ENCODE assay signal across 11 cellular contexts in genomic region chr17:7481275-7481674, GRCh38. TPM values are rescaled to one million over a fixed set of nuclear protein-coding genes. Genes with fewer than 3 reads are reported as not detected.
DNase-seq lines count a peak whose midpoint lies in the region; ATAC-seq, FAIRE-seq and TF ChIP-seq lines count a peak whose summit lies in the region.
"Not testable (repeated sequence)": the region's sequence is repeated elsewhere in the genome, so short reads cannot be mapped to it uniquely, and the experiment has no call there.
"Had no signal": no experiment of that assay in that cellular context is flagged by ENCODE, and none has a peak within 500 bp of the region (broad histone marks: within the 10 kb centered on the region; RNA-seq: fewer than 3 reads in every experiment).

Gene SLC35G6, plus strand, starts transcription at chr17:7481446. Its CDS starts 71 bp downstream, at chr17:7481517.

- peaks cover 11% of the 10 kb centered on the region for H3K79me2 ChIP-seq in H9 (ENCODE audit: insufficient read depth, low read length)
- H3K79me2 ChIP-seq in keratinocyte (ENCODE audit: control insufficient read depth, insufficient read depth, low read length), result peaks cover 46% of the 10 kb centered on the region

- TF ChIP-seq CTCF in A549 (IDR thresholded peaks at IDR 0.05); H9 (conservative IDR thresholded peaks at IDR 0.05); dorsolateral prefrontal cortex (IDR thresholded peaks at IDR 0.05 in 54 of 56, conservative IDR thresholded peaks at IDR 0.05 in 2 of 56; ENCODE audit: low read depth in 1 of 56, partially characterized antibody in 56 of 56); keratinocyte (optimal IDR thresholded peaks at IDR 0.05 in 1 of 3, IDR thresholded peaks at IDR 0.05 in 1 of 3, conservative IDR thresholded peaks at IDR 0.05 in 1 of 3; ENCODE audit: extremely low read depth in 1 of 3, insufficient read depth in 2 of 3, low read length in 3 of 3); nephron progenitor cell (IDR thresholded peaks at IDR 0.05): not testable (repeated sequence)

- not testable (repeated sequence) for H3K9me3 ChIP-seq in A549; H9 (ENCODE audit: control insufficient read depth, low read depth, low read length); SK-N-MC (ENCODE audit: low read depth, low read length); keratinocyte (ENCODE audit: control insufficient read depth, low read depth, low read length)

- H3K27me3 Mint-ChIP-seq in H9 (ENCODE audit: low read depth); activated naive CD4-positive, alpha-beta T cell treated with anti-CD3 and anti-CD28 coated beads, Interleukin-2, amount 10 ng/mL, durations not matched to agents 7 days and 5 days; nephron progenitor cell (ENCODE audit: low read depth, poor library complexity); stimulated activated naive B cell treated with anti-CD40 and anti-IgM and Interleukin-4, amounts not matched to agents 10 μg/mL and 1 μg/mL and 100 μg/mL, for 72 hours: not testable (repeated sequence)

- WGBS in A549 (ENCODE audit: missing lambda C conversion rate), result 92% methylated on average over 4 of the region's 4 CpGs
- no CpG with 5 or more reads among the region's 4 CpGs for WGBS in H9 (ENCODE audit: extremely low coverage, insufficient read length, low lambda C conversion rate)

- H4K91ac ChIP-seq in H9 (ENCODE audit: insufficient read length, low read depth, low read length), result not testable (repeated sequence)

- not testable (repeated sequence) for H3K36me3 ChIP-seq in SK-N-MC (ENCODE audit: insufficient read depth, low read length); keratinocyte (ENCODE audit: control insufficient read depth in 2 of 2, extremely low read depth in 1 of 2, insufficient read depth in 2 of 2, low read length in 2 of 2)

- H2AK5ac ChIP-seq in H9 (ENCODE audit: insufficient read length, low read length), result not testable (repeated sequence)

- not testable (repeated sequence) for H3K9ac ChIP-seq in H9 (ENCODE audit: extremely low read depth, insufficient read length, low read length); SK-N-MC (ENCODE audit: insufficient read length)
- peak within 1 kb of the TSS; percentile 75 for H3K9ac ChIP-seq in keratinocyte (ENCODE audit: control insufficient read depth, extremely low read depth, insufficient read depth, low read length)

- H3K9me3 Mint-ChIP-seq in H9; activated naive CD4-positive, alpha-beta T cell treated with anti-CD3 and anti-CD28 coated beads, Interleukin-2, amount 10 ng/mL, durations not matched to agents 7 days and 5 days; nephron progenitor cell; stimulated activated naive B cell treated with anti-CD40 and anti-IgM and Interleukin-4, amounts not matched to agents 10 μg/mL and 1 μg/mL and 100 μg/mL, for 72 hours: not testable (repeated sequence)

- TF ChIP-seq POLR2A in A549 (IDR thresholded peaks at IDR 0.05; ENCODE audit: low read length), result not testable (repeated sequence)

- H3K4me2 ChIP-seq in A549 (peak within 1 kb of the TSS; percentile 97), keratinocyte (ENCODE audit: control insufficient read depth, extremely low read depth, insufficient read depth, low read depth, low read length) (peak within 1 kb of the TSS; percentile 85)
- H3K4me2 ChIP-seq in H9 (ENCODE audit: insufficient read depth, insufficient read length, low read length), result not testable (repeated sequence)

- H2BK12ac ChIP-seq in H9 (ENCODE audit: insufficient read length, low read depth, low read length), result not testable (repeated sequence)

- H3K36me3 Mint-ChIP-seq in H9 (ENCODE audit: insufficient read depth in 1 of 3, low read depth in 3 of 3); nephron progenitor cell (ENCODE audit: low read depth): not testable (repeated sequence)
- H3K36me3 Mint-ChIP-seq in activated naive CD4-positive, alpha-beta T cell treated with anti-CD3 and anti-CD28 coated beads, Interleukin-2, amount 10 ng/mL, durations not matched to agents 7 days and 5 days, result peaks cover 24% of the 10 kb centered on the region
- H3K36me3 Mint-ChIP-seq in stimulated activated naive B cell treated with anti-CD40 and anti-IgM and Interleukin-4, amounts not matched to agents 10 μg/mL and 1 μg/mL and 100 μg/mL, for 72 hours, result peaks cover 11 to 21% of the 10 kb centered on the region in 2 donors

- H4K5ac ChIP-seq in H9 (ENCODE audit: insufficient read length, low read depth, low read length), result not testable (repeated sequence)

- not testable (repeated sequence) for H3K79me1 ChIP-seq in H9 (ENCODE audit: insufficient read depth, low read depth, low read length, poor library complexity, severe bottlenecking)

- POLR2A ChIA-PET in A549 (lab: Yijun Ruan, JAX), result interaction anchor here (1.8 kb wide), 1 partner anchor 45 kb away, joined by 8 read pairs; no protein-coding TSS in a partner anchor

- not testable (repeated sequence) for TF ChIP-seq EP300 in A549 (IDR thresholded peaks at IDR 0.05)

- not testable (repeated sequence) for H3T11ph ChIP-seq in H9 (ENCODE audit: low read length)

- H2BK120ac ChIP-seq in H9 (ENCODE audit: low read depth, low read length, poor library complexity, severe bottlenecking), result not testable (repeated sequence)

- H3K27me3 ChIP-seq in H9 (ENCODE audit: insufficient read depth, low read length); dorsolateral prefrontal cortex; keratinocyte (ENCODE audit: control insufficient read depth, extremely low read depth, insufficient read depth, low read length): not testable (repeated sequence)

- H3K27ac ChIP-seq in A549 (peak within 1 kb of the TSS; percentile 94 to 100), SK-N-MC (peak within 1 kb of the TSS; percentile 77), dorsolateral prefrontal cortex (peak within 1 kb of the TSS; percentile 92 to 100 (median 100)), keratinocyte (ENCODE audit: control insufficient read depth, insufficient read depth, low read length) (peak within 1 kb of the TSS; percentile 66)
- H3K27ac ChIP-seq in H9 (ENCODE audit: insufficient read length, low read depth, low read length), result not testable (repeated sequence)

- H3K14ac ChIP-seq in H9 (ENCODE audit: insufficient read depth, low read length), result not testable (repeated sequence)

- FAIRE-seq in A549 (lab: Jason Lieb, UNC); keratinocyte (lab: Jason Lieb, UNC): not testable (repeated sequence)

- H2BK15ac ChIP-seq in H9 (ENCODE audit: low read depth, low read length), result not testable (repeated sequence)

- H2BK20ac ChIP-seq in H9 (ENCODE audit: low read depth, low read length, poor library complexity, severe bottlenecking), result not testable (repeated sequence)

- intact Hi-C loops in dorsolateral prefrontal cortex (cut with DNase I), result loop anchor here in 1 of 2 donors (10.0 kb wide), 1 partner anchor 126 kb away; the partner anchor contains the start of genes KCTD11 and TMEM95

- H3K27ac Mint-ChIP-seq in H9, result not testable (repeated sequence)
- H3K27ac Mint-ChIP-seq in activated naive CD4-positive, alpha-beta T cell treated with anti-CD3 and anti-CD28 coated beads, Interleukin-2, amount 10 ng/mL, durations not matched to agents 7 days and 5 days, result peak within 1 kb of the TSS; percentile 95
- H3K27ac Mint-ChIP-seq in nephron progenitor cell, result peak within 1 kb of the TSS; percentile 97
- peak within 1 kb of the TSS; percentile 100 for H3K27ac Mint-ChIP-seq in stimulated activated naive B cell treated with anti-CD40 and anti-IgM and Interleukin-4, amounts not matched to agents 10 μg/mL and 1 μg/mL and 100 μg/mL, for 72 hours

- H2AFZ ChIP-seq in H9 (ENCODE audit: low read length); keratinocyte (ENCODE audit: control insufficient read depth, low read length): not testable (repeated sequence)

- peak within 1 kb of the TSS; percentile 85 to 97 for H3K4me3 Mint-ChIP-seq in H9
- peak within 1 kb of the TSS; percentile 90 for H3K4me3 Mint-ChIP-seq in activated naive CD4-positive, alpha-beta T cell treated with anti-CD3 and anti-CD28 coated beads, Interleukin-2, amount 10 ng/mL, durations not matched to agents 7 days and 5 days
- H3K4me3 Mint-ChIP-seq in nephron progenitor cell, result peak within 1 kb of the TSS; percentile 99
- H3K4me3 Mint-ChIP-seq in stimulated activated naive B cell treated with anti-CD40 and anti-IgM and Interleukin-4, amounts not matched to agents 10 μg/mL and 1 μg/mL and 100 μg/mL, for 72 hours, result peak within 1 kb of the TSS; percentile 99 to 100

- not testable (repeated sequence) for H3K4ac ChIP-seq in H9 (ENCODE audit: low read depth, low read length)

- not testable (repeated sequence) for H3K56ac ChIP-seq in H9 (ENCODE audit: insufficient read length, low read depth, low read length)

- not testable (repeated sequence) for H2BK5ac ChIP-seq in H9 (ENCODE audit: insufficient read length, low read length)

- peak within 1 kb of the TSS; percentile 82; the same call in 2 of the 3 replicates for H3K4me3 ChIP-seq in A549
- peak within 1 kb of the TSS; percentile 93 for H3K4me3 ChIP-seq in SK-N-MC
- peak within 1 kb of the TSS in 56 of 59 donors; percentile 62 to 99 (median 92) for H3K4me3 ChIP-seq in dorsolateral prefrontal cortex
- not testable (repeated sequence) for H3K4me3 ChIP-seq in keratinocyte (ENCODE audit: control insufficient read depth in 2 of 3, extremely low read depth in 1 of 3, insufficient read depth in 2 of 3, low read depth in 1 of 3, low read length in 3 of 3)

- not testable (repeated sequence) for TF ChIP-seq RAD21 in A549 (conservative IDR thresholded peaks at IDR 0.05 in 1 of 2, IDR thresholded peaks at IDR 0.05 in 1 of 2)

- H3K4me1 ChIP-seq in A549 (peaks cover 45% of the 10 kb centered on the region), keratinocyte (ENCODE audit: control insufficient read depth, extremely low read depth, insufficient read depth, low read length) (peaks cover 37% of the 10 kb centered on the region)
- not testable (repeated sequence) for H3K4me1 ChIP-seq in H9 (ENCODE audit: insufficient read depth, low read length)

- dilution Hi-C loops in keratinocyte (cut with MboI; ENCODE audit: extremely low pct_ligation_motif_present, low sequenced_read_pairs), result not testable (repeated sequence)

- CTCF ChIA-PET in A549 (lab: Yijun Ruan, JAX), result interaction anchor here (1.0 to 4.5 kb wide), 6 partner anchors 33 to 125 kb away, joined by 3 to 49 read pairs (median 4); partner anchors contain the start of genes SENP3 and TMEM102
- CTCF ChIA-PET in activated naive CD4-positive, alpha-beta T cell treated with anti-CD3 and anti-CD28 coated beads, Interleukin-2, amount 10 ng/mL, durations not matched to agents 7 days and 5 days (lab: Charles Lee), result interaction anchor here (3.9 kb wide), 1 partner anchor 45 kb away, joined by 19 read pairs; the partner anchor contains the start of gene TMEM102

- H3K18ac ChIP-seq in H9 (ENCODE audit: insufficient read length, low read depth, low read length), result not testable (repeated sequence)

- H4K20me1 ChIP-seq in H9 (ENCODE audit: control insufficient read depth, insufficient read depth, insufficient read length), result not testable (repeated sequence)
- peaks cover 14% of the 10 kb centered on the region for H4K20me1 ChIP-seq in keratinocyte (ENCODE audit: control insufficient read depth, extremely low read depth, insufficient read depth, low read length)

- H4K8ac ChIP-seq in H9 (replicated peaks; ENCODE audit: insufficient read length, low read depth, low read length), result not testable (repeated sequence)

- ATAC-seq in A549; stimulated activated naive B cell treated with anti-CD40 and anti-IgM and Interleukin-4, amounts not matched to agents 10 μg/mL and 1 μg/mL and 100 μg/mL, for 72 hours (replicated peaks): not testable (repeated sequence)

- DNase-seq in A549 (ENCODE audit: low read depth in 1 of 2, low spot score in 1 of 2); H9; SK-N-MC (ENCODE audit: low read depth, low spot score); activated naive CD4-positive, alpha-beta T cell treated with anti-CD3 and anti-CD28 coated beads, Interleukin-2, amount 10 ng/mL, durations not matched to agents 7 days and 5 days; dorsolateral prefrontal cortex; keratinocyte (ENCODE audit: low read depth, low spot score); nephron progenitor cell; stimulated activated naive B cell treated with anti-CD40 and anti-IgM and Interleukin-4, amounts not matched to agents 10 μg/mL and 1 μg/mL and 100 μg/mL, for 72 hours: not testable (repeated sequence)

- H3K23me2 ChIP-seq in H9 (ENCODE audit: insufficient read length, low read depth, low read length, poor library complexity, severe bottlenecking), result peaks cover 17% of the 10 kb centered on the region

- H3K4me1 Mint-ChIP-seq in H9 (peaks cover 57 to 67% of the 10 kb centered on the region in 2 experiments), nephron progenitor cell (peaks cover 85% of the 10 kb centered on the region)
- peaks cover 75% of the 10 kb centered on the region for H3K4me1 Mint-ChIP-seq in activated naive CD4-positive, alpha-beta T cell treated with anti-CD3 and anti-CD28 coated beads, Interleukin-2, amount 10 ng/mL, durations not matched to agents 7 days and 5 days
- H3K4me1 Mint-ChIP-seq in stimulated activated naive B cell treated with anti-CD40 and anti-IgM and Interleukin-4, amounts not matched to agents 10 μg/mL and 1 μg/mL and 100 μg/mL, for 72 hours, result peaks cover 58 to 81% of the 10 kb centered on the region in 2 donors

- H3K23ac ChIP-seq in H9 (ENCODE audit: insufficient read length, low read depth, low read length), result not testable (repeated sequence)

- not testable (repeated sequence) for H3K9me1 ChIP-seq in keratinocyte (ENCODE audit: control insufficient read depth, extremely low read depth, insufficient read depth, low read length)

RNA-seq across cellular contexts. Expression of gene SLC35G6, which starts in this region (rescaled TPM):
- not detected in 2 replicates for polyA plus RNA-seq in A549 (2011; rRNA removed)
- polyA plus RNA-seq in A549 (2012; cell fraction: cytosol; rRNA removed), result not detected in 2 replicates
- polyA plus RNA-seq in A549 (2012; cell fraction: nucleus; rRNA removed), result not detected in 2 replicates
- polyA plus RNA-seq in A549 (2017; fragmentation: RNase III; extraction: RNeasy Plus Mini Kit Qiagen cat#74134 plus additional on column Dnase treatment), result not detected in 3 replicates
- polyA minus RNA-seq in A549 (2011; rRNA and poly(A)+ RNA removed), result not detected in 2 replicates
- total RNA-seq in H9 (2021), result not detected in 2 replicates
- total RNA-seq in dorsolateral prefrontal cortex, result under 1 TPM in 1 of 120 experiments, not detected in 119; 0.34 TPM
- not detected in 3 replicates for polyA plus RNA-seq in keratinocyte
- polyA plus RNA-seq in keratinocyte (2011; ENCODE audit: low read depth), result not detected
- not detected in 2 replicates for polyA plus RNA-seq in keratinocyte (2011; cell fraction: cytosol; rRNA removed)
- not detected in 2 replicates for polyA plus RNA-seq in keratinocyte (2011; cell fraction: nucleus; rRNA removed)
- polyA plus RNA-seq in keratinocyte (2012; ENCODE audit: low replicate concordance), result 0.06 TPM in 1 of 2 replicates, not detected in the other
- not detected in 3 replicates for polyA minus RNA-seq in keratinocyte
- polyA minus RNA-seq in keratinocyte (2011; cell fraction: cytosol; rRNA and poly(A)+ RNA removed), result not detected
- not detected in 2 replicates for polyA minus RNA-seq in keratinocyte (2011; cell fraction: nucleus; rRNA and poly(A)+ RNA removed)
- total RNA-seq: A172, fibroblast of villous mesenchyme, posterior vena cava had no signal
